In the genomic region with DNA sequence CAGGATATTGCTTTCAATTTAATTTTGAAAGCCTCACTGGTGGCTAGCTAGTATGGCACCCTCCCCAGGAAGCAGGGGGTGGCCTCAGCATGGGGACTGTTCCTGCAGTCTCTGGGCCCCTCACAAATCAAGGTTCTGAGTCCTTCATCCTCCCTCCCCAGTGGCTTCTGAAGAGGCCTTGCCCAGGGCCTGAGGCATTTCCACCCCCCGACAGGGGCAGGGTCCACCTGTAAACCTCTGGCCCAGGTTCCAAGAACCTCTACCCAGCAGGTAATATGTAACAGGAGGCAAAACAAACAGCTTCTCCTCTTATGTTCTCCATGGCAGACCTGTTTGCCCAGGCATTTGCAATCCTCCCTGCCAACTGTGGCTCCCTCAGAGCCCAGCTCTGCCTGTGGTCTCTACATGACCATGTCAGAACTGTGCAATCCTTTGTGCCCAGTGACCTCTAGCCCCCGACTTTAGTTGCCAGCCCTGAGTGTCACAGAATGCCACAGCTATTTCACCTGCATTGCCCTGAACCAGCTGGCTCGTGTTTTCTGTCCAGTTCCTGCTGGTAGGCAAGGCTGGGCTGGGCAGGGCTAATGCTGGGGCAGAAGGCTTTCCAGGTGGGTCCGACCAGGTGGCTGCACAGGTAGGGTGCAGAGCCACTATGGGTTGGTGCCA, we compare ENCODE assay signal across 19 cellular contexts. TPM values are rescaled to one million over a fixed set of nuclear protein-coding genes. Genes with fewer than 3 reads are reported as not detected.
A peak's percentile ranks its signal among the peaks of the same experiment; 100 is the strongest.
DNase-seq lines count a peak whose midpoint lies in the region; ATAC-seq and TF ChIP-seq lines count a peak whose summit lies in the region.
"Had no signal": no experiment of that assay in that cellular context is flagged by ENCODE, and none has a peak within 500 bp of the region (broad histone marks: within the 10 kb centered on the region; RNA-seq: fewer than 3 reads in every experiment).

No MANE protein-coding gene starts in this region.

- ATAC-seq in lower lobe of right lung = peak; percentile 80 to 88
- ATAC-seq: effector memory CD8-positive, alpha-beta T cell; K562 had no signal

- H3K36me3 ChIP-seq in Peyer's patch (peaks cover 0 to 4% (median 0%) of the 10 kb centered on the region in 3 donors), lower lobe of right lung (peaks cover 7% of the 10 kb centered on the region), stomach (peaks cover 0 to 15% (median 6%) of the 10 kb centered on the region in 4 donors)
- H3K36me3 ChIP-seq: uterus had no signal

- H3K9me3 ChIP-seq in Peyer's patch (no peaks in the 10 kb centered on the region), lower lobe of right lung (no peaks in the 10 kb centered on the region), stomach (no peaks in the 10 kb centered on the region)
- H3K9me3 ChIP-seq: BLaER1 treated with 17β-estradiol and CSF1 and Interleukin-3, amounts not matched to agents 10 nM and 100 nM; uterus had no signal

- no peak for TF ChIP-seq CTCF in Peyer's patch (IDR thresholded peaks at IDR 0.05)
- no peak for TF ChIP-seq CTCF in lower lobe of right lung (IDR thresholded peaks at IDR 0.05)
- TF ChIP-seq CTCF in stomach (IDR thresholded peaks at IDR 0.05) = no peak

- no peak overlapping the region for H3K4me3 ChIP-seq in Peyer's patch
- no peak overlapping the region for H3K4me3 ChIP-seq in lower lobe of right lung
- no peak overlapping the region for H3K4me3 ChIP-seq in stomach
- H3K4me3 ChIP-seq: BLaER1 treated with 17β-estradiol and CSF1 and Interleukin-3, amounts not matched to agents 10 nM and 100 nM; GM23248; K562; uterus had no signal

- peak; percentile 68 for DNase-seq in NCI-H146 treated with DMSO at 0.1 percent for 48 hours (lab: John Stamatoyannopoulos, UW; ENCODE audit: unreplicated experiment)
- DNase-seq in Peyer's patch = peak in 2 of 3 donors; percentile 58 to 73
- peak; percentile 69 for DNase-seq in lower lobe of right lung
- peak; percentile 87 for DNase-seq in stomach
- no peak for DNase-seq in activated CD4-positive, alpha-beta T cell treated with anti-CD3 and anti-CD28 coated beads, Interleukin-2, amount 50 U/mL, for 1 hour
- no peak for DNase-seq in D341Med (ENCODE audit: low spot score)
- no peak for DNase-seq in hepatic stellate cell (ENCODE audit: low spot score)
- DNase-seq: effector memory CD8-positive, alpha-beta T cell; GF-D8; GM23248; immature natural killer cell; NCI-H1105; NK-92 treated with Interleukin-12 subunit alpha and Interleukin-12 subunit beta, amount 100 ng/mL, for 24 hours; retina; stimulated activated CD4-positive, alpha-beta T cell treated with anti-CD3 and anti-CD28 coated beads, Interleukin-4, amount 100 ng/mL, for 1 hour; uterus had no signal

- H3K4me1 ChIP-seq in Peyer's patch = peaks cover 0 to 14% (median 0%) of the 10 kb centered on the region in 4 donors
- H3K4me1 ChIP-seq in lower lobe of right lung = peaks cover 23% of the 10 kb centered on the region
- H3K4me1 ChIP-seq in stomach = peaks cover 34 to 60% (median 45%) of the 10 kb centered on the region in 4 donors
- H3K4me1 ChIP-seq: BLaER1 treated with 17β-estradiol and CSF1 and Interleukin-3, amounts not matched to agents 10 nM and 100 nM; uterus had no signal

- TF ChIP-seq EP300 in stomach (IDR thresholded peaks at IDR 0.05) = no peak

- H3K27ac ChIP-seq in Peyer's patch = peak overlapping the region in 2 of 4 donors; percentile 43 to 83
- H3K27ac ChIP-seq in lower lobe of right lung = peak overlapping the region; percentile 69
- H3K27ac ChIP-seq in stomach = peak overlapping the region; percentile 69 to 86 (median 77)
- H3K27ac ChIP-seq: BLaER1 treated with 17β-estradiol and CSF1 and Interleukin-3, amounts not matched to agents 10 nM and 100 nM; GM23248; uterus had no signal

- intact Hi-C loops in lower lobe of right lung (cut with DNase I) (no loop called here), stomach (cut with DNase I; ENCODE audit: low total_unique reads) (no loop called here)

- no peaks in the 10 kb centered on the region for H3K27me3 ChIP-seq in Peyer's patch
- H3K27me3 ChIP-seq in lower lobe of right lung (ENCODE audit: low read depth) = no peaks in the 10 kb centered on the region
- no peaks in the 10 kb centered on the region for H3K27me3 ChIP-seq in stomach
- H3K27me3 ChIP-seq: BLaER1 treated with 17β-estradiol and CSF1 and Interleukin-3, amounts not matched to agents 10 nM and 100 nM; uterus had no signal

- no peak for TF ChIP-seq POLR2A in Peyer's patch (IDR thresholded peaks at IDR 0.05)
- no peak for TF ChIP-seq POLR2A in stomach (IDR thresholded peaks at IDR 0.05)

- 26 to 61% (median 46%) methylated on average over 3 to 4 of the region's 4 CpGs for WGBS in stomach, 5 donors

RNA-seq across cellular contexts. Expression of gene ACSF2, which starts 14.3 kb away (rescaled TPM):
- total RNA-seq in Peyer's patch (100 to 1,000 TPM; 143 to 278 (median 189) TPM), lower lobe of right lung (70.4 TPM), stomach (100 to 1,000 TPM in 3 of 5 donors, 10 to 100 TPM in 2; 16.1 to 172 (median 103) TPM)
- polyA plus RNA-seq in stomach = 10 to 100 TPM; 44.7 to 86.8 (median 49.1) TPM

RNA-seq across cellular contexts. Expression of gene CHAD, which starts 28.4 kb away (rescaled TPM):
- 10 to 100 TPM in 2 of 4 donors, 1 to 10 TPM in 2; 7.4 to 24.6 (median 14.7) TPM for total RNA-seq in Peyer's patch
- not detected for total RNA-seq in lower lobe of right lung
- 10 to 100 TPM in 2 of 5 donors, under 1 TPM in 2, not detected in 1; 0.45 to 12.0 (median 6.0) TPM for total RNA-seq in stomach
- polyA plus RNA-seq in stomach = 1 to 10 TPM; 2.6 to 8.5 (median 4.9) TPM
- total RNA-seq: fibroblast of villous mesenchyme, GM23248, K562, uterus had no signal
- polyA plus RNA-seq: GM23248, immature natural killer cell, K562 had no signal

RNA-seq across cellular contexts. Expression of gene RSAD1, which starts 38.4 kb away (rescaled TPM):
- total RNA-seq in Peyer's patch = 10 to 100 TPM; 24.3 to 53.4 (median 39.5) TPM
- total RNA-seq in lower lobe of right lung = 29.2 TPM
- total RNA-seq in stomach = 10 to 100 TPM; 18.7 to 54.8 (median 22.0) TPM
- polyA plus RNA-seq in stomach = 10 to 100 TPM; 23.9 to 29.4 (median 28.7) TPM

RNA-seq across cellular contexts. Expression of gene LRRC59, which starts 43.0 kb away (rescaled TPM):
- total RNA-seq in Peyer's patch = 10 to 100 TPM; 57.0 to 89.1 (median 73.2) TPM
- total RNA-seq in lower lobe of right lung = 55.5 TPM
- total RNA-seq in stomach = 100 to 1,000 TPM in 2 of 5 donors, 10 to 100 TPM in 3; 40.8 to 117 (median 77.1) TPM
- polyA plus RNA-seq in stomach = 10 to 100 TPM; 32.2 to 76.7 (median 75.3) TPM

Comparison
In these comparisons a context has a peak if more than half of its experiments do, and no peak if none do; other contexts are left out.
1. DNase-seq: peak in NCI-H146 treated with DMSO at 0.1 percent for 48 hours (single experiment), Peyer's patch (2 of 3), lower lobe of right lung (single experiment) and stomach (single experiment); none in activated CD4-positive, alpha-beta T cell treated with anti-CD3 and anti-CD28 coated beads, Interleukin-2, amount 50 U/mL, for 1 hour (single experiment), D341Med (single experiment) and hepatic stellate cell (single experiment).